28 cellular contexts compared by ENCODE assay signal in the genomic region with DNA sequence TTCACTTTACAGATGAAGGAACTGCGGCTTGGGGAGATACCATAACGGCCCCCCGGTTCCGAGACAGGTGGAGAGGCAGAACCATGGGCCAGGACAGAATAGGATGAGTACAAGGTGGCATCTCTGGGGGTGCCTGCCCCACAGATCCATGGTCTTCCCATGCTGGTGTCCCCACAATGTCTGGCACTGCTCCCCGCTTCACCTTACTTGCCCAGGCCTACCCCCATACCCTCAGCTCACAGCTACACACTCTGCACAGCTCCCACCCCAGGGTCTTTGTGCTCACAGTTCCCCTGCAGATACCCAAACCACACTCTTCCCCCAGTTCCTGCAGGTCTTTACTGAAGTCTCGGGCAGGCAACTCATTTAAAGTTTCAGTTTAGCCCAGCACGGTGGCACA.
"Had no signal": no experiment of that assay in that cellular context is flagged by ENCODE, and none has a peak within 500 bp of the region (broad histone marks: within the 10 kb centered on the region; RNA-seq: fewer than 3 reads in every experiment).

No MANE protein-coding gene starts in this region.

- ATAC-seq: left cardiac atrium; left lung; naive thymus-derived CD8-positive, alpha-beta T cell; right cardiac atrium; sciatic nerve; stimulated activated naive B cell treated with anti-CD40 and anti-IgM and Interleukin-4, amounts not matched to agents 10 μg/mL and 1 μg/mL and 100 μg/mL, for 72 hours; stimulated activated naive CD8-positive, alpha-beta T cell treated with anti-CD3 and anti-CD28 coated beads, Interleukin-15, Interleukin-2, amounts not matched to agents 100 U/mL and 50 U/mL, for 24 hours had no signal

- H3K4me3 ChIP-seq: left lung, lower lobe of right lung, ovary, skin epidermis, stomach, testis, thyroid gland, transverse colon, upper lobe of left lung, vagina had no signal

- FAIRE-seq: keratinocyte had no signal

- H3K9me3 ChIP-seq: left lung, lower lobe of right lung, neutrophil, ovary, stomach, testis, thyroid gland, transverse colon, upper lobe of left lung, vagina had no signal

- H3K36me3 Mint-ChIP-seq: naive thymus-derived CD8-positive, alpha-beta T cell had no signal

- H3K27me3 ChIP-seq: left lung, neutrophil, ovary, stomach, testis, thyroid gland, transverse colon, upper lobe of left lung, vagina had no signal

- H3K4me1 Mint-ChIP-seq: stimulated activated naive B cell treated with anti-CD40 and anti-IgM and Interleukin-4, amounts not matched to agents 10 μg/mL and 1 μg/mL and 100 μg/mL, for 72 hours had no signal

- H3K36me3 ChIP-seq: ovary, transverse colon, vagina had no signal

- H3K4me3 Mint-ChIP-seq: naive thymus-derived CD8-positive, alpha-beta T cell; stimulated activated naive B cell treated with anti-CD40 and anti-IgM and Interleukin-4, amounts not matched to agents 10 μg/mL and 1 μg/mL and 100 μg/mL, for 72 hours had no signal

- H3K27ac ChIP-seq: left lung, lower lobe of right lung, neutrophil, ovary, skin epidermis, stomach, testis, thyroid gland, transverse colon, upper lobe of left lung, vagina had no signal

- H3K9me3 Mint-ChIP-seq: naive thymus-derived CD8-positive, alpha-beta T cell; stimulated activated naive B cell treated with anti-CD40 and anti-IgM and Interleukin-4, amounts not matched to agents 10 μg/mL and 1 μg/mL and 100 μg/mL, for 72 hours had no signal

- H3K4me1 ChIP-seq: left lung, lower lobe of right lung, stomach, testis, thyroid gland, transverse colon, upper lobe of left lung had no signal

- H3K27ac Mint-ChIP-seq: progenitor cell of endocrine pancreas; stimulated activated naive B cell treated with anti-CD40 and anti-IgM and Interleukin-4, amounts not matched to agents 10 μg/mL and 1 μg/mL and 100 μg/mL, for 72 hours had no signal

- H3K27me3 Mint-ChIP-seq: naive thymus-derived CD8-positive, alpha-beta T cell; stimulated activated naive B cell treated with anti-CD40 and anti-IgM and Interleukin-4, amounts not matched to agents 10 μg/mL and 1 μg/mL and 100 μg/mL, for 72 hours had no signal

- DNase-seq: hippocampal formation; kidney glomerular epithelial cell; left cardiac atrium; left lung; lower lobe of right lung; mammary epithelial cell; mesenchymal stem cell; naive thymus-derived CD8-positive, alpha-beta T cell; occipital lobe; ovary; stimulated activated CD4-positive, alpha-beta T cell treated with anti-CD3 and anti-CD28 coated beads, Interleukin-12 subunit alpha, Interleukin-12 subunit beta, amount 100 ng/mL, for 4 hours; stimulated activated CD4-positive, alpha-beta T cell treated with anti-CD3 and anti-CD28 coated beads, Interleukin-15, amount 100 ng/mL, for 24 hours; stimulated activated CD4-positive, alpha-beta T cell treated with anti-CD3 and anti-CD28 coated beads, Interleukin-2, amount 100 ng/mL, for 24 hours; stimulated activated CD4-positive, alpha-beta T cell treated with anti-CD3 and anti-CD28 coated beads, Interleukin-4, amount 100 ng/mL, for 1 hour; stimulated activated naive B cell treated with anti-CD40 and anti-IgM and Interleukin-4, amounts not matched to agents 10 μg/mL and 1 μg/mL and 100 μg/mL, for 72 hours; stimulated activated naive CD8-positive, alpha-beta T cell treated with anti-CD3 and anti-CD28 coated beads, Interleukin-15, Interleukin-2, amounts not matched to agents 100 U/mL and 50 U/mL, for 24 hours; stomach; testis; thyroid gland; transverse colon; upper lobe of left lung had no signal
